Comparison of ENCODE assay signal across 9 cellular contexts in genomic region chr15:74384566-74385441, GRCh38. TPM values are rescaled to one million over a fixed set of nuclear protein-coding genes. Genes with fewer than 3 reads are reported as not detected.
DNase-seq lines count a peak whose midpoint lies in the region; ATAC-seq and TF ChIP-seq lines count a peak whose summit lies in the region.
"Had no signal": no experiment of that assay in that cellular context is flagged by ENCODE, and none has a peak within 500 bp of the region (broad histone marks: within the 10 kb centered on the region; RNA-seq: fewer than 3 reads in every experiment).

No MANE protein-coding gene starts in this region.

- H3K9me3 Mint-ChIP-seq in naive thymus-derived CD4-positive, alpha-beta T cell: no peaks in the 10 kb centered on the region

- peak overlapping the region in 1 of 10 donors; percentile 65 for H3K4me3 Mint-ChIP-seq in naive thymus-derived CD4-positive, alpha-beta T cell

- ATAC-seq in GM18858 (IDR thresholded peaks at IDR 0.05; ENCODE audit: unreplicated experiment): peak; percentile 43
- peak; percentile 76 for ATAC-seq in naive thymus-derived CD4-positive, alpha-beta T cell

- CTCF ChIA-PET in naive thymus-derived CD4-positive, alpha-beta T cell (lab: Charles Lee): interaction anchor here (0.6 to 6.9 kb wide), 4 partner anchors 18 to 77 kb away, joined by 3 to 93 read pairs (median 4); no protein-coding TSS in a partner anchor

- H3K9me2 ChIP-seq in GM23248 (ENCODE audit: insufficient read depth): no peaks in the 10 kb centered on the region
- H3K9me2 ChIP-seq in Loucy (replicated peaks; ENCODE audit: low read depth, low read length): no peaks in the 10 kb centered on the region

- H3K4me3 ChIP-seq in GM23248 (no peak overlapping the region), Loucy (ENCODE audit: low read length, poor library complexity, severe bottlenecking) (no peak overlapping the region), ovary (no peak overlapping the region)
- H3K4me3 ChIP-seq in naive thymus-derived CD4-positive, alpha-beta T cell (ENCODE audit: low read length): no peak overlapping the region

- H3K79me2 ChIP-seq in GM23248 (ENCODE audit: insufficient read depth) (no peaks in the 10 kb centered on the region), Loucy (ENCODE audit: insufficient read depth, low read length) (no peaks in the 10 kb centered on the region)

- POLR2A ChIA-PET in naive thymus-derived CD4-positive, alpha-beta T cell (lab: Charles Lee): interaction anchor here (0.6 to 1.7 kb wide), 2 partner anchors 47 to 57 kb away, joined by 3 to 4 read pairs; no protein-coding TSS in a partner anchor

- no peak for TF ChIP-seq POLR2A in ovary (IDR thresholded peaks at IDR 0.05)

- H3K4me2 ChIP-seq in GM23248 (ENCODE audit: unreplicated experiment): peak overlapping the region; percentile 15
- H3K4me2 ChIP-seq in Loucy (ENCODE audit: low read depth, low read length, poor library complexity, severe bottlenecking): peak overlapping the region; percentile 0

- H3K27me3 Mint-ChIP-seq in naive thymus-derived CD4-positive, alpha-beta T cell: no peaks in the 10 kb centered on the region

- in situ Hi-C loops in GM23248 (cut with MboI): loop anchor here (5.0 kb wide), 1 partner anchor 52 kb away; no protein-coding TSS in a partner anchor

- peaks cover 16% of the 10 kb centered on the region for H3F3A ChIP-seq in GM23248 (ENCODE audit: insufficient read depth)
- H3F3A ChIP-seq in Loucy (ENCODE audit: low read depth): no peaks in the 10 kb centered on the region; the same call in 1 of the 2 replicates

- H3K36me3 Mint-ChIP-seq in naive thymus-derived CD4-positive, alpha-beta T cell: no peaks in the 10 kb centered on the region

- peak overlapping the region in 6 of 9 donors; percentile 52 to 87 (median 72) for H3K27ac Mint-ChIP-seq in naive thymus-derived CD4-positive, alpha-beta T cell

- DNase-seq in GM23248: peak; percentile 69
- peak; percentile 78 to 79 for DNase-seq in activated T-cell treated with anti-CD3 and anti-CD28 coated beads, Interleukin-2, amount 50 U/mL, for 48 hours
- no peak for DNase-seq in naive thymus-derived CD4-positive, alpha-beta T cell
- DNase-seq in ovary: no peak
- no peak for DNase-seq in cerebellum (ENCODE audit: low spot score)
- no peak for DNase-seq in LoVo (ENCODE audit: low spot score)

- H3K36me3 ChIP-seq in GM23248 (ENCODE audit: low read depth) (no peaks in the 10 kb centered on the region), Loucy (ENCODE audit: insufficient read depth, low read length) (no peaks in the 10 kb centered on the region), ovary (no peaks in the 10 kb centered on the region)
- no peaks in the 10 kb centered on the region for H3K36me3 ChIP-seq in naive thymus-derived CD4-positive, alpha-beta T cell (ENCODE audit: control insufficient read depth in 2 of 3, insufficient read depth in 3 of 3, low read length in 3 of 3)

- WGBS in GM23248 (ENCODE audit: low coverage in 1 of 2, low lambda C conversion rate in 2 of 2, missing lambda C conversion rate in 2 of 2), 2 experiments: 59 to 63% methylated on average over 8 to 9 of the region's 9 CpGs
- WGBS in ovary, 3 donors: 68 to 74% (median 74%) methylated on average over 9 of the region's 9 CpGs

- H4K20me1 ChIP-seq in GM23248 (ENCODE audit: insufficient read depth) (no peaks in the 10 kb centered on the region), Loucy (ENCODE audit: insufficient read depth, low read length, poor library complexity, severe bottlenecking) (no peaks in the 10 kb centered on the region)

- TF ChIP-seq CTCF in Loucy (conservative IDR thresholded peaks at IDR 0.05; ENCODE audit: low read length): no peak
- TF ChIP-seq CTCF in ovary (IDR thresholded peaks at IDR 0.05): no peak

- peaks cover 0 to 48% (median 15%) of the 10 kb centered on the region in 7 donors for H3K4me1 Mint-ChIP-seq in naive thymus-derived CD4-positive, alpha-beta T cell

- H3K27ac ChIP-seq in GM23248 (peak overlapping the region; percentile 34; the same call in 1 of the 2 replicates), ovary (no peak overlapping the region)
- H3K27ac ChIP-seq in naive thymus-derived CD4-positive, alpha-beta T cell (ENCODE audit: low read depth, low read length): no peak overlapping the region
- H3K27ac ChIP-seq: VCaP had no signal

- H3K9me3 ChIP-seq in GM23248 (ENCODE audit: low read depth) (no peaks in the 10 kb centered on the region), Loucy (ENCODE audit: insufficient read depth, low read depth, low read length) (no peaks in the 10 kb centered on the region), ovary (no peaks in the 10 kb centered on the region)
- no peaks in the 10 kb centered on the region for H3K9me3 ChIP-seq in naive thymus-derived CD4-positive, alpha-beta T cell (ENCODE audit: control insufficient read depth in 2 of 3, low read length in 3 of 3)

- H3K4me1 ChIP-seq in GM23248 (ENCODE audit: insufficient read depth) (peaks cover 31% of the 10 kb centered on the region), Loucy (ENCODE audit: insufficient read depth, low read length, poor library complexity, severe bottlenecking) (peaks cover 59% of the 10 kb centered on the region), ovary (ENCODE audit: insufficient read depth) (no peaks in the 10 kb centered on the region)
- H3K4me1 ChIP-seq in naive thymus-derived CD4-positive, alpha-beta T cell (ENCODE audit: control insufficient read depth in 2 of 2, insufficient read depth in 2 of 2, low read length in 2 of 2): peaks cover 6 to 32% of the 10 kb centered on the region in 2 donors

- no peak for TF ChIP-seq EP300 in ovary (IDR thresholded peaks at IDR 0.05)

- H3K9ac ChIP-seq in GM23248 (no peak overlapping the region), Loucy (ENCODE audit: low read depth, low read length, poor library complexity, severe bottlenecking) (peak overlapping the region; percentile 29)

- H2AFZ ChIP-seq in GM23248 (no peak overlapping the region), Loucy (ENCODE audit: low read length) (no peak overlapping the region)

- intact Hi-C loops in naive thymus-derived CD4-positive, alpha-beta T cell (cut with micrococcal nuclease): no loop called here
- intact Hi-C loops in ovary (cut with DNase I): loop anchor here in 2 of 4 donors (5.0 to 10.0 kb wide), 3 partner anchors 240 to 567 kb away; no protein-coding TSS in a partner anchor

- H3K27me3 ChIP-seq in GM23248 (replicated peaks; ENCODE audit: insufficient read depth) (no peaks in the 10 kb centered on the region), Loucy (ENCODE audit: insufficient read depth, low read length, poor library complexity, severe bottlenecking) (no peaks in the 10 kb centered on the region), ovary (no peaks in the 10 kb centered on the region)
- no peaks in the 10 kb centered on the region for H3K27me3 ChIP-seq in naive thymus-derived CD4-positive, alpha-beta T cell (ENCODE audit: control insufficient read depth in 2 of 2, insufficient read depth in 2 of 2, low read length in 2 of 2)

RNA-seq across cellular contexts. Expression of gene CYP11A1, which starts 17.4 kb away (rescaled TPM):
- total RNA-seq in GM23248 (2014; rRNA removed; shearing (Covaris generic)): 0.25 and 0.32 TPM in 2 replicates
- 1.2 and 1.9 TPM in 2 replicates for polyA plus RNA-seq in GM23248 (2016; fragmentation: Nextera tagmentation; extraction: Ambion mirVana)
- total RNA-seq in naive thymus-derived CD4-positive, alpha-beta T cell: 1 to 10 TPM in 1 of 5 experiments, under 1 TPM in 1, not detected in 3; 0.58 to 1.0 TPM
- polyA plus RNA-seq in naive thymus-derived CD4-positive, alpha-beta T cell: not detected
- total RNA-seq in ovary: 10 to 100 TPM; 19.9 to 61.3 (median 32.3) TPM
- 1,000 to 10,000 TPM in 1 of 2 donors, 10 to 100 TPM in 1; 30.1 to 1,902 TPM for polyA plus RNA-seq in ovary
- 0.54 TPM for total RNA-seq in cerebellum

RNA-seq across cellular contexts. Expression of gene SEMA7A, which starts 49.0 kb away (rescaled TPM):
- 132 and 151 TPM in 2 replicates for total RNA-seq in GM23248 (2014; rRNA removed; shearing (Covaris generic))
- 41.2 and 42.3 TPM in 2 replicates for polyA plus RNA-seq in GM23248 (2016; fragmentation: Nextera tagmentation; extraction: Ambion mirVana)
- 10 to 100 TPM in 2 of 5 experiments, 1 to 10 TPM in 3; 1.6 to 15.7 (median 5.0) TPM for total RNA-seq in naive thymus-derived CD4-positive, alpha-beta T cell
- polyA plus RNA-seq in naive thymus-derived CD4-positive, alpha-beta T cell: not detected
- 10 to 100 TPM in 3 of 7 donors, 1 to 10 TPM in 4; 3.2 to 10.1 (median 8.3) TPM for total RNA-seq in ovary
- 10 to 100 TPM in 1 of 2 donors, 1 to 10 TPM in 1; 9.0 to 98.6 TPM for polyA plus RNA-seq in ovary
- total RNA-seq in cerebellum: 18.1 TPM

Comparison
In these comparisons a context has a peak if more than half of its experiments do, and no peak if none do; other contexts are left out.
1. DNase-seq: peak in GM23248 (single experiment) and activated T-cell treated with anti-CD3 and anti-CD28 coated beads, Interleukin-2, amount 50 U/mL, for 48 hours (2 of 2); none in naive thymus-derived CD4-positive, alpha-beta T cell (0 of 9), ovary (0 of 5), cerebellum (single experiment) and LoVo (single experiment).
2. RNA of gene CYP11A1, which starts 17.4 kb away (total RNA-seq): 19.9 to 61.3 TPM in ovary; 0.54 TPM in cerebellum (single experiment), 0.25 to 0.32 TPM in GM23248 and 0.58 to 1.0 TPM in naive thymus-derived CD4-positive, alpha-beta T cell; every median in the first group is over 10 times any median in the second.